ENCODE assay signal across 1 cellular context in genomic region chr1:3320246-3321152, GRCh38.
TF ChIP-seq lines count a peak whose summit lies in the region.

No MANE protein-coding gene starts in this region.

TF ChIP-seq in HepG2, 621 proteins besides CTCF, POLR2A, EP300 and RAD21 (continued from another document and continues in another):
- 0 out of 2 replicates have a peak, but pooled peaks have one; percentile 75 for TF ChIP-seq POGK (CRISPR knock-in tag; conservative IDR thresholded peaks at IDR 0.05)
- TF ChIP-seq MEIS2 (CRISPR knock-in tag; IDR thresholded peaks at IDR 0.05), result peak; percentile 96
- TF ChIP-seq ZGPAT (CRISPR knock-in tag; IDR thresholded peaks at IDR 0.05), result peak; percentile 99
- TF ChIP-seq SATB2 (CRISPR knock-in tag; IDR thresholded peaks at IDR 0.05), result no peak
- peak; percentile 88 for TF ChIP-seq NRL (CRISPR knock-in tag; IDR thresholded peaks at IDR 0.05; ENCODE audit: borderline replicate concordance)
- TF ChIP-seq SOX6 (IDR thresholded peaks at IDR 0.05), result no peak
- peak; percentile 97 for TF ChIP-seq SOX6 (CRISPR knock-in tag; IDR thresholded peaks at IDR 0.05)
- TF ChIP-seq CHD2 (IDR thresholded peaks at IDR 0.05; ENCODE audit: low read depth, low read length), result no peak
- TF ChIP-seq ZNF546 (CRISPR knock-in tag; conservative IDR thresholded peaks at IDR 0.05), result no peak; the same call in 1 of the 2 replicates
- TF ChIP-seq, protein P1, sequence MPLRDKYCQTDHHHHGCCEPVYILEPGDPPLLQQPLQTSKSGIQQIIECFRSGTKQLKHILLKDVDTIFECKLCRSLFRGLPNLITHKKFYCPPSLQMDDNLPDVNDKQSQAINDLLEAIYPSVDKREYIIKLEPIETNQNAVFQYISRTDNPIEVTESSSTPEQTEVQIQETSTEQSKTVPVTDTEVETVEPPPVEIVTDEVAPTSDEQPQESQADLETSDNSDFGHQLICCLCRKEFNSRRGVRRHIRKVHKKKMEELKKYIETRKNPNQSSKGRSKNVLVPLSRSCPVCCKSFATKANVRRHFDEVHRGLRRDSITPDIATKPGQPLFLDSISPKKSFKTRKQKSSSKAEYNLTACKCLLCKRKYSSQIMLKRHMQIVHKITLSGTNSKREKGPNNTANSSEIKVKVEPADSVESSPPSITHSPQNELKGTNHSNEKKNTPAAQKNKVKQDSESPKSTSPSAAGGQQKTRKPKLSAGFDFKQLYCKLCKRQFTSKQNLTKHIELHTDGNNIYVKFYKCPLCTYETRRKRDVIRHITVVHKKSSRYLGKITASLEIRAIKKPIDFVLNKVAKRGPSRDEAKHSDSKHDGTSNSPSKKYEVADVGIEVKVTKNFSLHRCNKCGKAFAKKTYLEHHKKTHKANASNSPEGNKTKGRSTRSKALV (CRISPR knock-in tag; IDR thresholded peaks at IDR 0.05), result peak; percentile 73
- peak; percentile 90 for TF ChIP-seq ZNF414 (CRISPR knock-in tag; IDR thresholded peaks at IDR 0.05)
- TF ChIP-seq ZNF225 (CRISPR knock-in tag; IDR thresholded peaks at IDR 0.05), result peak; percentile 71
- TF ChIP-seq ATF6 (CRISPR knock-in tag; conservative IDR thresholded peaks at IDR 0.05), result peak; percentile 94
- peak; percentile 93 for TF ChIP-seq ZNF331 (CRISPR knock-in tag; IDR thresholded peaks at IDR 0.05)
- TF ChIP-seq ZBTB7B (CRISPR knock-in tag; IDR thresholded peaks at IDR 0.05), result peak; percentile 96
- TF ChIP-seq HDAC2 (CRISPR knock-in tag; IDR thresholded peaks at IDR 0.05), result peak; percentile 98
- 0 out of 2 replicates have a peak, but pooled peaks have one; percentile 6 for TF ChIP-seq POGZ (CRISPR knock-in tag; IDR thresholded peaks at IDR 0.05)
- TF ChIP-seq RARG (CRISPR knock-in tag; IDR thresholded peaks at IDR 0.05; ENCODE audit: low read depth), result 0 out of 2 replicates have a peak, but pooled peaks have one; percentile 28
- TF ChIP-seq GABPA (IDR thresholded peaks at IDR 0.05; ENCODE audit: low read depth, low read length), result no peak
- peak; percentile 66 for TF ChIP-seq GABPA (CRISPR knock-in tag; IDR thresholded peaks at IDR 0.05; ENCODE audit: low read depth)
- TF ChIP-seq HNF1A (IDR thresholded peaks at IDR 0.05; ENCODE audit: low read depth), result peak; percentile 76
- peak; percentile 93 for TF ChIP-seq HNF1A (CRISPR knock-in tag; IDR thresholded peaks at IDR 0.05; ENCODE audit: borderline replicate concordance)
- TF ChIP-seq ZNF710 (CRISPR knock-in tag; IDR thresholded peaks at IDR 0.05; ENCODE audit: borderline replicate concordance), result peak; percentile 53; the same call in 1 of the 2 replicates
- peak; percentile 93 for TF ChIP-seq SOX5 (CRISPR knock-in tag; IDR thresholded peaks at IDR 0.05; ENCODE audit: borderline replicate concordance)
- TF ChIP-seq ZNF737 (CRISPR knock-in tag; IDR thresholded peaks at IDR 0.05; ENCODE audit: borderline replicate concordance), result peak; percentile 87; the same call in 1 of the 2 replicates
- peak; percentile 30; the same call in 1 of the 2 replicates for TF ChIP-seq ZNF44 (CRISPR knock-in tag; IDR thresholded peaks at IDR 0.05)
- TF ChIP-seq HIVEP1 (CRISPR knock-in tag; IDR thresholded peaks at IDR 0.05), result peak; percentile 96
- TF ChIP-seq, protein P2, sequence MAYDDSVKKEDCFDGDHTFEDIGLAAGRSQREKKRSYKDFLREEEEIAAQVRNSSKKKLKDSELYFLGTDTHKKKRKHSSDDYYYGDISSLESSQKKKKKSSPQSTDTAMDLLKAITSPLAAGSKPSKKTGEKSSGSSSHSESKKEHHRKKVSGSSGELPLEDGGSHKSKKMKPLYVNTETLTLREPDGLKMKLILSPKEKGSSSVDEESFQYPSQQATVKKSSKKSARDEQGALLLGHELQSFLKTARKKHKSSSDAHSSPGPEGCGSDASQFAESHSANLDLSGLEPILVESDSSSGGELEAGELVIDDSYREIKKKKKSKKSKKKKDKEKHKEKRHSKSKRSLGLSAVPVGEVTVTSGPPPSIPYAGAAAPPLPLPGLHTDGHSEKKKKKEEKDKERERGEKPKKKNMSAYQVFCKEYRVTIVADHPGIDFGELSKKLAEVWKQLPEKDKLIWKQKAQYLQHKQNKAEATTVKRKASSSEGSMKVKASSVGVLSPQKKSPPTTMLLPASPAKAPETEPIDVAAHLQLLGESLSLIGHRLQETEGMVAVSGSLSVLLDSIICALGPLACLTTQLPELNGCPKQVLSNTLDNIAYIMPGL (CRISPR knock-in tag; IDR thresholded peaks at IDR 0.05; ENCODE audit: borderline replicate concordance in 1 of 2, low read depth in 1 of 2), result peak; percentile 42 to 74; a peak in 2 of 4 replicates
- TF ChIP-seq ZFP41 (CRISPR knock-in tag; IDR thresholded peaks at IDR 0.05; ENCODE audit: borderline replicate concordance), result peak; percentile 76; the same call in 1 of the 2 replicates
- peak; percentile 95 for TF ChIP-seq POLR2AphosphoS5 (IDR thresholded peaks at IDR 0.05; ENCODE audit: low read depth, low read length)
- peak; percentile 92 for TF ChIP-seq ZSCAN5A (CRISPR knock-in tag; IDR thresholded peaks at IDR 0.05; ENCODE audit: borderline replicate concordance)
- TF ChIP-seq, protein P3, sequence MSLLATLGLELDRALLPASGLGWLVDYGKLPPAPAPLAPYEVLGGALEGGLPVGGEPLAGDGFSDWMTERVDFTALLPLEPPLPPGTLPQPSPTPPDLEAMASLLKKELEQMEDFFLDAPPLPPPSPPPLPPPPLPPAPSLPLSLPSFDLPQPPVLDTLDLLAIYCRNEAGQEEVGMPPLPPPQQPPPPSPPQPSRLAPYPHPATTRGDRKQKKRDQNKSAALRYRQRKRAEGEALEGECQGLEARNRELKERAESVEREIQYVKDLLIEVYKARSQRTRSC (CRISPR knock-in tag; IDR thresholded peaks at IDR 0.05; ENCODE audit: low read depth), result peak; percentile 82
- no peak for TF ChIP-seq ZNF674 (CRISPR knock-in tag; IDR thresholded peaks at IDR 0.05; ENCODE audit: low read depth)
- peak; percentile 98 for TF ChIP-seq FOSL1 (CRISPR knock-in tag; IDR thresholded peaks at IDR 0.05; ENCODE audit: borderline replicate concordance)
- TF ChIP-seq ZKSCAN5 (CRISPR knock-in tag; IDR thresholded peaks at IDR 0.05), result peak; percentile 5; the same call in 1 of the 2 replicates
- peak; percentile 94 for TF ChIP-seq PPARG (CRISPR knock-in tag; conservative IDR thresholded peaks at IDR 0.05)
- TF ChIP-seq, protein P4, sequence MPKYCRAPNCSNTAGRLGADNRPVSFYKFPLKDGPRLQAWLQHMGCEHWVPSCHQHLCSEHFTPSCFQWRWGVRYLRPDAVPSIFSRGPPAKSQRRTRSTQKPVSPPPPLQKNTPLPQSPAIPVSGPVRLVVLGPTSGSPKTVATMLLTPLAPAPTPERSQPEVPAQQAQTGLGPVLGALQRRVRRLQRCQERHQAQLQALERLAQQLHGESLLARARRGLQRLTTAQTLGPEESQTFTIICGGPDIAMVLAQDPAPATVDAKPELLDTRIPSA (CRISPR knock-in tag; IDR thresholded peaks at IDR 0.05; ENCODE audit: borderline replicate concordance), result peak; percentile 79; the same call in 1 of the 2 replicates
- TF ChIP-seq MTA1 (CRISPR knock-in tag; IDR thresholded peaks at IDR 0.05; ENCODE audit: borderline replicate concordance), result peak; percentile 100
- TF ChIP-seq ZNF784 (CRISPR knock-in tag; IDR thresholded peaks at IDR 0.05; ENCODE audit: borderline replicate concordance), result peak; percentile 61; the same call in 1 of the 2 replicates
